8 cellular contexts compared by ENCODE assay signal in genomic region chr1:12450090-12450764, GRCh38.
A peak's percentile ranks its signal among the peaks of the same experiment; 100 is the strongest.
DNase-seq lines count a peak whose midpoint lies in the region; ATAC-seq and TF ChIP-seq lines count a peak whose summit lies in the region.

No MANE protein-coding gene starts in this region.

- H2AFZ ChIP-seq in MM.1S (ENCODE audit: low read length) (no peak overlapping the region), hepatocyte (no peak overlapping the region), neural progenitor cell (replicated peaks) (no peak overlapping the region)

- no peak overlapping the region; the same call in 1 of the 2 replicates for H3K27ac ChIP-seq in MM.1S (ENCODE audit: low read length)
- peak overlapping the region; percentile 78 for H3K27ac ChIP-seq in hepatocyte
- H3K27ac ChIP-seq in neural progenitor cell, result no peak overlapping the region

- no peak overlapping the region for H3K9ac ChIP-seq in MM.1S (ENCODE audit: low read length)
- no peak overlapping the region for H3K9ac ChIP-seq in neural progenitor cell

- H3K4me3 ChIP-seq in MM.1S (ENCODE audit: low read length) (no peak overlapping the region), hepatocyte (no peak overlapping the region), neural progenitor cell (no peak overlapping the region)

- no peak for TF ChIP-seq CTCF in MM.1S (IDR thresholded peaks at IDR 0.05; ENCODE audit: low read length)
- TF ChIP-seq CTCF in hepatocyte (IDR thresholded peaks at IDR 0.05; ENCODE audit: poor library complexity), result no peak
- no peak for TF ChIP-seq CTCF in neural progenitor cell (IDR thresholded peaks at IDR 0.05)

- H3K9me3 ChIP-seq in MM.1S (replicated peaks; ENCODE audit: insufficient read depth, low read length), result no peaks in the 10 kb centered on the region
- no peaks in the 10 kb centered on the region for H3K9me3 ChIP-seq in hepatocyte (ENCODE audit: low read depth)
- H3K9me3 ChIP-seq in neural progenitor cell (ENCODE audit: low read depth), result no peaks in the 10 kb centered on the region

- H3K27me3 Mint-ChIP-seq in T-helper 2 cell treated with Interferon-gamma antibody and Interleukin-4, amounts not matched to agents 5 μg/mL and 100 μg/mL, for 36 hours (ENCODE audit: low read depth), result peaks cover 2% of the 10 kb centered on the region
- no peaks in the 10 kb centered on the region for H3K27me3 Mint-ChIP-seq in stimulated activated naive B cell treated with anti-CD40 and anti-IgM and Interleukin-4, amounts not matched to agents 10 μg/mL and 1 μg/mL and 100 μg/mL, for 72 hours
- H3K27me3 Mint-ChIP-seq in neural progenitor cell (ENCODE audit: insufficient read depth, low read depth), result no peaks in the 10 kb centered on the region

- H3F3A ChIP-seq in MM.1S (ENCODE audit: insufficient read depth, low read length), result peaks cover 20% of the 10 kb centered on the region
- H3F3A ChIP-seq in neural progenitor cell (ENCODE audit: low read depth), result no peaks in the 10 kb centered on the region

- H3K9me2 ChIP-seq in MM.1S (replicated peaks; ENCODE audit: insufficient read depth, low read length) (no peaks in the 10 kb centered on the region), hepatocyte (replicated peaks; ENCODE audit: insufficient read depth) (no peaks in the 10 kb centered on the region)

- H3K79me2 ChIP-seq in MM.1S (ENCODE audit: low read length) (no peaks in the 10 kb centered on the region), hepatocyte (no peaks in the 10 kb centered on the region), neural progenitor cell (ENCODE audit: low read depth) (no peaks in the 10 kb centered on the region)

- H3K4me1 ChIP-seq in MM.1S (ENCODE audit: low read length), result peaks cover 27% of the 10 kb centered on the region
- peaks cover 71% of the 10 kb centered on the region for H3K4me1 ChIP-seq in hepatocyte (ENCODE audit: insufficient read depth)
- H3K4me1 ChIP-seq in neural progenitor cell, result peaks cover 11% of the 10 kb centered on the region

- no peak for ATAC-seq in stimulated activated naive B cell treated with anti-CD40 and anti-IgM and Interleukin-4, amounts not matched to agents 10 μg/mL and 1 μg/mL and 100 μg/mL, for 72 hours (replicated peaks)
- ATAC-seq in GM18498 (IDR thresholded peaks at IDR 0.05; ENCODE audit: unreplicated experiment), result no peak

- no peaks in the 10 kb centered on the region for H3K9me3 Mint-ChIP-seq in T-helper 2 cell treated with Interferon-gamma antibody and Interleukin-4, amounts not matched to agents 5 μg/mL and 100 μg/mL, for 36 hours
- H3K9me3 Mint-ChIP-seq in stimulated activated naive B cell treated with anti-CD40 and anti-IgM and Interleukin-4, amounts not matched to agents 10 μg/mL and 1 μg/mL and 100 μg/mL, for 72 hours, result no peaks in the 10 kb centered on the region
- no peaks in the 10 kb centered on the region for H3K9me3 Mint-ChIP-seq in neural progenitor cell

- H3K4me3 Mint-ChIP-seq in T-helper 2 cell treated with Interferon-gamma antibody and Interleukin-4, amounts not matched to agents 5 μg/mL and 100 μg/mL, for 36 hours, result peak overlapping the region; percentile 69
- peak overlapping the region; percentile 40 to 52 for H3K4me3 Mint-ChIP-seq in stimulated activated naive B cell treated with anti-CD40 and anti-IgM and Interleukin-4, amounts not matched to agents 10 μg/mL and 1 μg/mL and 100 μg/mL, for 72 hours
- no peak overlapping the region for H3K4me3 Mint-ChIP-seq in neural progenitor cell

- H3K4me1 Mint-ChIP-seq in T-helper 2 cell treated with Interferon-gamma antibody and Interleukin-4, amounts not matched to agents 5 μg/mL and 100 μg/mL, for 36 hours (ENCODE audit: low read depth), result peaks cover 73% of the 10 kb centered on the region
- H3K4me1 Mint-ChIP-seq in stimulated activated naive B cell treated with anti-CD40 and anti-IgM and Interleukin-4, amounts not matched to agents 10 μg/mL and 1 μg/mL and 100 μg/mL, for 72 hours, result peaks cover 36 to 75% of the 10 kb centered on the region in 2 donors
- H3K4me1 Mint-ChIP-seq in neural progenitor cell, result peaks cover 30% of the 10 kb centered on the region

- H3K27me3 ChIP-seq in MM.1S (replicated peaks; ENCODE audit: insufficient read depth, low read length), result peaks cover 12% of the 10 kb centered on the region; the same call in 1 of the 2 replicates
- no peaks in the 10 kb centered on the region for H3K27me3 ChIP-seq in hepatocyte
- H3K27me3 ChIP-seq in neural progenitor cell, result no peaks in the 10 kb centered on the region

- H3K36me3 ChIP-seq in MM.1S (replicated peaks; ENCODE audit: insufficient read depth, low read length) (no peaks in the 10 kb centered on the region), hepatocyte (replicated peaks; ENCODE audit: insufficient read depth, low read depth) (no peaks in the 10 kb centered on the region), neural progenitor cell (no peaks in the 10 kb centered on the region)

- peaks cover 42% of the 10 kb centered on the region for H3K36me3 Mint-ChIP-seq in T-helper 2 cell treated with Interferon-gamma antibody and Interleukin-4, amounts not matched to agents 5 μg/mL and 100 μg/mL, for 36 hours (ENCODE audit: low read depth)
- peaks cover 19 to 43% of the 10 kb centered on the region in 2 donors for H3K36me3 Mint-ChIP-seq in stimulated activated naive B cell treated with anti-CD40 and anti-IgM and Interleukin-4, amounts not matched to agents 10 μg/mL and 1 μg/mL and 100 μg/mL, for 72 hours
- H3K36me3 Mint-ChIP-seq in neural progenitor cell, result no peaks in the 10 kb centered on the region

- peaks cover 6% of the 10 kb centered on the region; the same call in 1 of the 2 replicates for H4K20me1 ChIP-seq in MM.1S (ENCODE audit: insufficient read depth, low read length)
- no peaks in the 10 kb centered on the region for H4K20me1 ChIP-seq in hepatocyte (ENCODE audit: insufficient read depth, poor library complexity, severe bottlenecking)
- H4K20me1 ChIP-seq in neural progenitor cell (ENCODE audit: low read depth), result no peaks in the 10 kb centered on the region

- H3K4me2 ChIP-seq in MM.1S (ENCODE audit: low read depth, low read length) (peak overlapping the region; percentile 38; the same call in 1 of the 2 replicates), hepatocyte (no peak overlapping the region), neural progenitor cell (no peak overlapping the region)

- DNase-seq in MM.1S (no peak), hepatocyte (ENCODE audit: low spot score) (no peak), NCI-H146 treated with DMSO at 0.1 percent for 48 hours (lab: John Stamatoyannopoulos, UW; ENCODE audit: unreplicated experiment) (no peak), neural progenitor cell (ENCODE audit: low spot score) (no peak), DMS53 (lab: John Stamatoyannopoulos, UW) (no peak)
- peak; percentile 26 for DNase-seq in T-helper 2 cell treated with Interferon-gamma antibody and Interleukin-4, amounts not matched to agents 5 μg/mL and 100 μg/mL, for 36 hours (ENCODE audit: low spot score)
- no peak for DNase-seq in stimulated activated naive B cell treated with anti-CD40 and anti-IgM and Interleukin-4, amounts not matched to agents 10 μg/mL and 1 μg/mL and 100 μg/mL, for 72 hours

- 92% methylated on average over 10 of the region's 10 CpGs for WGBS in hepatocyte (ENCODE audit: low lambda C conversion rate, missing lambda C conversion rate)

- H3K27ac Mint-ChIP-seq in T-helper 2 cell treated with Interferon-gamma antibody and Interleukin-4, amounts not matched to agents 5 μg/mL and 100 μg/mL, for 36 hours, result peak overlapping the region; percentile 89
- H3K27ac Mint-ChIP-seq in stimulated activated naive B cell treated with anti-CD40 and anti-IgM and Interleukin-4, amounts not matched to agents 10 μg/mL and 1 μg/mL and 100 μg/mL, for 72 hours, result peak overlapping the region; percentile 95
- H3K27ac Mint-ChIP-seq in neural progenitor cell, result no peak overlapping the region
